ENCODE assay signal across 8 cellular contexts in the genomic region with DNA sequence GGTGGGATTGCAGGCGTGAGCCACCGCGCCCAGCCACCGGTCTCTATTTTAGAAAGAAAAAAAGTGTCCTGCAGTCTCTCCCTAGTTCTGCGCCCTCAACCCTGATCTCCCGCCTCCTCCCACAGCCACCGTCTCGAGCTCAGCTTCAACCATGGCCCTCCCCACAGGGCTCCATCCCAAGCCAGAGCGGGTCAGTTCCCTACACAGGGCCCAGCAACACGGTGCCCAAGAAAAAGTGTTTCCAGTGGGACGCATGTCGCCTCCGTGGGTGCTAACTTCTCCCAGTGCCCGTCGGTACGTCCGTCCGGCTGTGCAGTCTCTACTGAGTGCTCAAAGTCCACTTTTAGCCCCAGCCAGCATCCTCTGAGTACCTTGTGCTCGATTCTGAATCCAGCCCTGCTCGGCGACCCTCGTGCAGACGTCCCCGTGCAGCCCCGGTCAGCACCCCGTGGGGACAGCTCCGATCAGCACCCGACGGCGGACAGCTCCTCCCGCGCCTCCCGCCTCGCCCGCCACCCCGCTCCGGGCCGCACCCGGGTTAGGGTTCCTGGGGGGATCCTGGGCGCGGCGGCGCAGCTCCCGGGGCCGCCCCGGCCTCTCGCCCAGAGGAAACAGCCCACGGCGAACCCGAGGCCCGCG. TPM values are rescaled to one million over a fixed set of nuclear protein-coding genes. Genes with fewer than 3 reads are reported as not detected.
A peak's percentile ranks its signal among the peaks of the same experiment; 100 is the strongest.
DNase-seq lines count a peak whose midpoint lies in the region; ATAC-seq and TF ChIP-seq lines count a peak whose summit lies in the region.

No MANE protein-coding gene starts in this region.

- 15 to 17% methylated on average over 52 of the region's 52 CpGs for WGBS in sigmoid colon, 2 donors

- ATAC-seq in HG03432 (IDR thresholded peaks at IDR 0.05; ENCODE audit: unreplicated experiment) (no peak), HG03354 (IDR thresholded peaks at IDR 0.05; ENCODE audit: poor library complexity, severe bottlenecking, unreplicated experiment) (no peak)

- H3K36me3 ChIP-seq in cardiac muscle cell = no peaks in the 10 kb centered on the region
- no peaks in the 10 kb centered on the region for H3K36me3 ChIP-seq in sigmoid colon

- peak; percentile 90 for DNase-seq in GM03348 (ENCODE audit: low spot score)
- peak; percentile 28 for DNase-seq in RKO (ENCODE audit: low spot score)
- DNase-seq in activated naive CD4-positive, alpha-beta T cell (lab: John Stamatoyannopoulos, UW) = peak in 3 of 4 experiments; percentile 13 to 63 (median 44)
- DNase-seq in cardiac muscle cell (ENCODE audit: low read depth in 1 of 2, low spot score in 1 of 2) = peak; percentile 46 to 82
- DNase-seq in sigmoid colon = peak; percentile 72
- no peak for DNase-seq in NCI-H774 (lab: John Stamatoyannopoulos, UW)

- H3K9me3 ChIP-seq in cardiac muscle cell (ENCODE audit: low read depth) (no peaks in the 10 kb centered on the region), sigmoid colon (no peaks in the 10 kb centered on the region)

- no peak for TF ChIP-seq EP300 in sigmoid colon (IDR thresholded peaks at IDR 0.05)

- TF ChIP-seq CTCF in cardiac muscle cell (IDR thresholded peaks at IDR 0.05; ENCODE audit: low read depth, low read length) = no peak
- TF ChIP-seq CTCF in sigmoid colon (IDR thresholded peaks at IDR 0.05) = no peak

- H3K4me3 ChIP-seq in cardiac muscle cell (peak overlapping the region; percentile 34), sigmoid colon (peak overlapping the region in 3 of 4 donors; percentile 34 to 49 (median 46))

- H3K4me1 ChIP-seq in cardiac muscle cell (ENCODE audit: low read depth) (no peaks in the 10 kb centered on the region), sigmoid colon (peaks cover 0 to 16% (median 13%) of the 10 kb centered on the region in 4 donors)

- H3K27ac ChIP-seq in cardiac muscle cell (no peak overlapping the region), sigmoid colon (no peak overlapping the region)

- intact Hi-C loops in sigmoid colon (cut with DNase I) = no loop called here

- TF ChIP-seq POLR2A in sigmoid colon (IDR thresholded peaks at IDR 0.05) = no peak

- H3K27me3 ChIP-seq in cardiac muscle cell (peaks cover 55% of the 10 kb centered on the region), sigmoid colon (peaks cover 25 to 77% (median 67%) of the 10 kb centered on the region in 3 donors)

RNA-seq across cellular contexts. Expression of a gene that starts 0.7 kb away (rescaled TPM):
- 1.7 and 2.4 TPM in 2 replicates for total RNA-seq in cardiac muscle cell
- polyA plus RNA-seq in cardiac muscle cell = 0.35 and 0.42 TPM in 2 replicates
- total RNA-seq in sigmoid colon = 1 to 10 TPM in 3 of 4 donors, under 1 TPM in 1; 0.66 to 2.9 (median 2.0) TPM
- 1 to 10 TPM in 1 of 3 donors, under 1 TPM in 2; under 0.01 to 1.9 (median 0.23) TPM for polyA plus RNA-seq in sigmoid colon

RNA-seq across cellular contexts. Expression of a gene that starts 17.3 kb away (rescaled TPM):
- total RNA-seq in cardiac muscle cell = 54.6 and 73.4 TPM in 2 replicates
- polyA plus RNA-seq in cardiac muscle cell = 100 and 134 TPM in 2 replicates
- 10 to 100 TPM; 22.0 to 55.1 (median 39.2) TPM for total RNA-seq in sigmoid colon
- 10 to 100 TPM; 24.7 to 90.0 (median 37.8) TPM for polyA plus RNA-seq in sigmoid colon

RNA-seq across cellular contexts. Expression of a gene that starts 21.7 kb away (rescaled TPM):
- total RNA-seq in cardiac muscle cell (25.7 and 39.1 TPM in 2 replicates), sigmoid colon (10 to 100 TPM in 1 of 4 donors, 1 to 10 TPM in 3; 1.4 to 10.2 (median 6.1) TPM)
- polyA plus RNA-seq in cardiac muscle cell (53.1 and 58.7 TPM in 2 replicates), sigmoid colon (10 to 100 TPM in 1 of 3 donors, 1 to 10 TPM in 2; 3.2 to 22.6 (median 4.2) TPM)

RNA-seq across cellular contexts. Expression of a gene that starts 28.0 kb away (rescaled TPM):
- total RNA-seq in cardiac muscle cell (53.1 and 58.1 TPM in 2 replicates), sigmoid colon (10 to 100 TPM; 19.3 to 26.3 (median 23.8) TPM)
- polyA plus RNA-seq in cardiac muscle cell (16.4 and 16.8 TPM in 2 replicates), sigmoid colon (10 to 100 TPM; 10.8 to 56.9 (median 26.8) TPM)

RNA-seq across cellular contexts. Expression of a gene that starts 37.2 kb away (rescaled TPM):
- total RNA-seq in cardiac muscle cell (not detected in 2 replicates), sigmoid colon (not detected)
- polyA plus RNA-seq in cardiac muscle cell (3.8 TPM in 1 of 2 replicates, not detected in the other), sigmoid colon (not detected)
